Comparison of ENCODE assay signal across 8 cellular contexts in genomic region chr6:28922004-28922840, GRCh38. TPM values are rescaled to one million over a fixed set of nuclear protein-coding genes. Genes with fewer than 3 reads are reported as not detected.
A peak's percentile ranks its signal among the peaks of the same experiment; 100 is the strongest.
DNase-seq lines count a peak whose midpoint lies in the region; ATAC-seq and TF ChIP-seq lines count a peak whose summit lies in the region.

No MANE protein-coding gene starts in this region.

- H3K27ac Mint-ChIP-seq in T-helper 1 cell treated with Interleukin-12 subunit alpha and Interleukin-12 subunit beta and Interleukin-4 antibody, amounts not matched to agents 30 μg/mL and 1 μg/mL, for 36 hours = peak overlapping the region; percentile 92
- peak overlapping the region; percentile 48 for H3K27ac Mint-ChIP-seq in neural progenitor cell

- H3K4me1 Mint-ChIP-seq in T-helper 1 cell treated with Interleukin-12 subunit alpha and Interleukin-12 subunit beta and Interleukin-4 antibody, amounts not matched to agents 30 μg/mL and 1 μg/mL, for 36 hours (ENCODE audit: low read depth) = peaks cover 33% of the 10 kb centered on the region
- peaks cover 19% of the 10 kb centered on the region for H3K4me1 Mint-ChIP-seq in neural progenitor cell

- H3K36me3 Mint-ChIP-seq in T-helper 1 cell treated with Interleukin-12 subunit alpha and Interleukin-12 subunit beta and Interleukin-4 antibody, amounts not matched to agents 30 μg/mL and 1 μg/mL, for 36 hours (ENCODE audit: low read depth) = peaks cover 39% of the 10 kb centered on the region
- H3K36me3 Mint-ChIP-seq in neural progenitor cell = peaks cover 30% of the 10 kb centered on the region

- no peaks in the 10 kb centered on the region for H3K9me3 ChIP-seq in neural progenitor cell (ENCODE audit: low read depth)

- TF ChIP-seq CTCF in neural progenitor cell (IDR thresholded peaks at IDR 0.05) (no peak), GM13976 (IDR thresholded peaks at IDR 0.05; ENCODE audit: borderline replicate concordance, control extremely low read depth, extremely low read depth, insufficient read depth, missing control alignments) (no peak)

- H3K27ac ChIP-seq in epithelial cell of prostate (peak overlapping the region; percentile 83), neural progenitor cell (no peak overlapping the region)

- H4K20me1 ChIP-seq in neural progenitor cell (ENCODE audit: low read depth) = peaks cover 37% of the 10 kb centered on the region

- DNase-seq in activated naive CD4-positive, alpha-beta T cell treated with Interleukin-2 at 50 U/mL for 16 hours = peak; percentile 42
- DNase-seq in activated naive CD4-positive, alpha-beta T cell (lab: John Stamatoyannopoulos, UW) = no peak
- DNase-seq in epithelial cell of prostate (ENCODE audit: low read depth, low spot score) (peak; percentile 78), neural progenitor cell (ENCODE audit: low spot score) (no peak), NCI-H2227 treated with DMSO at 0.1 percent for 48 hours (lab: John Stamatoyannopoulos, UW) (no peak), GM13976 (ENCODE audit: low spot score) (no peak)

- H2AFZ ChIP-seq in neural progenitor cell (replicated peaks) = no peak overlapping the region

- peak overlapping the region; percentile 91 for H3K4me2 ChIP-seq in neural progenitor cell

- ATAC-seq in GM21723 (IDR thresholded peaks at IDR 0.05; ENCODE audit: unreplicated experiment) = no peak

- H3K79me2 ChIP-seq in neural progenitor cell (ENCODE audit: low read depth) = peaks cover 61% of the 10 kb centered on the region

- H3K4me1 ChIP-seq in neural progenitor cell = peaks cover 21% of the 10 kb centered on the region

- H3F3A ChIP-seq in neural progenitor cell (ENCODE audit: low read depth) = peaks cover 16% of the 10 kb centered on the region

- in situ Hi-C loops in GM13976 (cut with MboI; ENCODE audit: low sequenced_read_pairs, unreplicated experiment) = no loop called here

- H3K36me3 ChIP-seq in neural progenitor cell = peaks cover 6% of the 10 kb centered on the region

- no peaks in the 10 kb centered on the region for H3K27me3 Mint-ChIP-seq in T-helper 1 cell treated with Interleukin-12 subunit alpha and Interleukin-12 subunit beta and Interleukin-4 antibody, amounts not matched to agents 30 μg/mL and 1 μg/mL, for 36 hours (ENCODE audit: low read depth)
- no peaks in the 10 kb centered on the region for H3K27me3 Mint-ChIP-seq in neural progenitor cell (ENCODE audit: insufficient read depth, low read depth)

- H3K4me3 ChIP-seq in neural progenitor cell = peak overlapping the region; percentile 82

- H3K4me3 Mint-ChIP-seq in T-helper 1 cell treated with Interleukin-12 subunit alpha and Interleukin-12 subunit beta and Interleukin-4 antibody, amounts not matched to agents 30 μg/mL and 1 μg/mL, for 36 hours = peak overlapping the region; percentile 93
- H3K4me3 Mint-ChIP-seq in neural progenitor cell = peak overlapping the region; percentile 94

- no peaks in the 10 kb centered on the region for H3K9me3 Mint-ChIP-seq in T-helper 1 cell treated with Interleukin-12 subunit alpha and Interleukin-12 subunit beta and Interleukin-4 antibody, amounts not matched to agents 30 μg/mL and 1 μg/mL, for 36 hours
- H3K9me3 Mint-ChIP-seq in neural progenitor cell = no peaks in the 10 kb centered on the region

- H3K9ac ChIP-seq in neural progenitor cell = peak overlapping the region; percentile 40

- no peaks in the 10 kb centered on the region for H3K27me3 ChIP-seq in neural progenitor cell

RNA-seq across cellular contexts. Expression of gene TRIM27, which starts 1.6 kb away (rescaled TPM):
- total RNA-seq in neural progenitor cell (ENCODE audit: low replicate concordance) = 69.0 and 94.5 TPM in 2 replicates

Comparison
In these comparisons a context has a peak if more than half of its experiments do, and no peak if none do; other contexts are left out.
1. DNase-seq: peak in activated naive CD4-positive, alpha-beta T cell treated with Interleukin-2 at 50 U/mL for 16 hours (single experiment) and epithelial cell of prostate (single experiment); none in activated naive CD4-positive, alpha-beta T cell (0 of 4), neural progenitor cell (single experiment), NCI-H2227 treated with DMSO at 0.1 percent for 48 hours (single experiment) and GM13976 (single experiment).